In genomic region chr17:46751425-46751824, GRCh38 we compare ENCODE assay signal across 11 cellular contexts.
"Had no signal": no experiment of that assay in that cellular context is flagged by ENCODE, and none has a peak within 500 bp of the region (broad histone marks: within the 10 kb centered on the region; RNA-seq: fewer than 3 reads in every experiment).

No MANE protein-coding gene starts in this region.

- H3K36me3 ChIP-seq: HAP-1 had no signal

- H3K4me2 ChIP-seq: GM23338 had no signal

- H3K27ac ChIP-seq: GM23248 had no signal

- H3K9me3 ChIP-seq: HAP-1 had no signal

- ATAC-seq: GM23338, HCT116 had no signal

- H2AFZ ChIP-seq: GM23248, GM23338 had no signal

- H3K4me3 ChIP-seq: GM23248, GM23338, HAP-1 had no signal

- H3K9ac ChIP-seq: GM23248 had no signal

- FAIRE-seq: H1, H54 had no signal

- DNase-seq: GM23248, GOT3, H7, H9, HCEC 1CT, HFFc6 had no signal
